8 cellular contexts compared by ENCODE assay signal in genomic region chr6:27091661-27092315, GRCh38.
A peak's percentile ranks its signal among the peaks of the same experiment; 100 is the strongest.
DNase-seq lines count a peak whose midpoint lies in the region; TF ChIP-seq lines count a peak whose summit lies in the region.

No MANE protein-coding gene starts in this region.

- no peak overlapping the region for H4K5ac ChIP-seq in H9 (ENCODE audit: insufficient read length, low read depth, low read length)

- no peaks in the 10 kb centered on the region for H3K36me3 Mint-ChIP-seq in H9 (ENCODE audit: insufficient read depth in 1 of 3, low read depth in 3 of 3)
- H3K36me3 Mint-ChIP-seq in activated T-helper 1 cell treated with anti-CD3 and anti-CD28 coated beads, Interleukin-12 subunit alpha, Interleukin-12 subunit beta, Interleukin-2, Interleukin-4 antibody, amounts not matched to agents 30 ng/mL and 10 ng/mL and 1 ng/mL, durations not matched to agents 14 hours and 24 hours and 36 hours (ENCODE audit: low read depth), result no peaks in the 10 kb centered on the region

- H3K4me3 Mint-ChIP-seq in H9, result peak overlapping the region; percentile 90 to 98
- peak overlapping the region; percentile 76 for H3K4me3 Mint-ChIP-seq in activated T-helper 1 cell treated with anti-CD3 and anti-CD28 coated beads, Interleukin-12 subunit alpha, Interleukin-12 subunit beta, Interleukin-2, Interleukin-4 antibody, amounts not matched to agents 30 ng/mL and 10 ng/mL and 1 ng/mL, durations not matched to agents 14 hours and 24 hours and 36 hours

- H3K4me1 ChIP-seq in H9 (ENCODE audit: insufficient read depth, low read length), result no peaks in the 10 kb centered on the region

- H2BK5ac ChIP-seq in H9 (ENCODE audit: insufficient read length, low read length), result no peak overlapping the region

- H2AFZ ChIP-seq in H9 (ENCODE audit: low read length), result no peak overlapping the region

- intact Hi-C loops in activated T-helper 1 cell treated with anti-CD3 and anti-CD28 coated beads, Interleukin-12 subunit alpha, Interleukin-12 subunit beta, Interleukin-2, Interleukin-4 antibody, amounts not matched to agents 30 ng/mL and 10 ng/mL and 1 ng/mL, durations not matched to agents 14 hours and 24 hours and 36 hours (cut with micrococcal nuclease), result loop anchor here (10.0 kb wide), 1 partner anchor 767 kb away; no protein-coding TSS in a partner anchor

- H3K23ac ChIP-seq in H9 (ENCODE audit: insufficient read length, low read depth, low read length), result no peak overlapping the region

- no peak overlapping the region for H3T11ph ChIP-seq in H9 (ENCODE audit: low read length)

- no peaks in the 10 kb centered on the region for H3K9me3 ChIP-seq in H9 (ENCODE audit: control insufficient read depth, low read depth, low read length)

- DNase-seq in DMS 273 (lab: John Stamatoyannopoulos, UW; ENCODE audit: unreplicated experiment), result peak; percentile 89
- peak; percentile 57 for DNase-seq in H9
- peak; percentile 80 for DNase-seq in NCI-H446 treated with DMSO at 0.1 percent for 48 hours (lab: John Stamatoyannopoulos, UW)
- no peak for DNase-seq in activated T-helper 1 cell treated with anti-CD3 and anti-CD28 coated beads, Interleukin-12 subunit alpha, Interleukin-12 subunit beta, Interleukin-2, Interleukin-4 antibody, amounts not matched to agents 30 ng/mL and 10 ng/mL and 1 ng/mL, durations not matched to agents 14 hours and 24 hours and 36 hours (ENCODE audit: low spot score)
- peak; percentile 16 to 35 (median 26) for DNase-seq in stimulated activated CD4-positive, alpha-beta T cell treated with anti-CD3 and anti-CD28 coated beads, TNF-alpha, amount 100 ng/mL, for 48 hours (ENCODE audit: low read depth in 3 of 3)
- no peak for DNase-seq in activated gamma-delta T cell treated with Interleukin-2 at 50 U/mL for 16 hours
- DNase-seq in NCI-H1092 treated with DMSO at 0.1 percent for 48 hours (lab: John Stamatoyannopoulos, UW), result no peak

- H3K18ac ChIP-seq in H9 (ENCODE audit: insufficient read length, low read depth, low read length), result no peak overlapping the region

- no peaks in the 10 kb centered on the region for H3K79me1 ChIP-seq in H9 (ENCODE audit: insufficient read depth, low read depth, low read length, poor library complexity, severe bottlenecking)

- H2BK120ac ChIP-seq in H9 (ENCODE audit: low read depth, low read length, poor library complexity, severe bottlenecking), result no peak overlapping the region

- H3K27ac ChIP-seq in H9 (ENCODE audit: insufficient read length, low read depth, low read length), result no peak overlapping the region

- H3K56ac ChIP-seq in H9 (ENCODE audit: insufficient read length, low read depth, low read length), result no peak overlapping the region

- no peak overlapping the region for H4K8ac ChIP-seq in H9 (replicated peaks; ENCODE audit: insufficient read length, low read depth, low read length)

- no CpG with 5 or more reads among the region's 27 CpGs for WGBS in H9 (ENCODE audit: extremely low coverage, insufficient read length, low lambda C conversion rate)

- H3K9me3 Mint-ChIP-seq in H9, result no peaks in the 10 kb centered on the region; a peak in 1 of 5 replicates
- no peaks in the 10 kb centered on the region for H3K9me3 Mint-ChIP-seq in activated T-helper 1 cell treated with anti-CD3 and anti-CD28 coated beads, Interleukin-12 subunit alpha, Interleukin-12 subunit beta, Interleukin-2, Interleukin-4 antibody, amounts not matched to agents 30 ng/mL and 10 ng/mL and 1 ng/mL, durations not matched to agents 14 hours and 24 hours and 36 hours

- H3K4ac ChIP-seq in H9 (ENCODE audit: low read depth, low read length), result no peak overlapping the region

- peaks cover 35% of the 10 kb centered on the region for H3K27me3 Mint-ChIP-seq in H9 (ENCODE audit: low read depth)
- H3K27me3 Mint-ChIP-seq in activated T-helper 1 cell treated with anti-CD3 and anti-CD28 coated beads, Interleukin-12 subunit alpha, Interleukin-12 subunit beta, Interleukin-2, Interleukin-4 antibody, amounts not matched to agents 30 ng/mL and 10 ng/mL and 1 ng/mL, durations not matched to agents 14 hours and 24 hours and 36 hours (ENCODE audit: insufficient read depth), result peaks cover 58% of the 10 kb centered on the region

- H3K27ac Mint-ChIP-seq in H9, result no peak overlapping the region; a peak in 1 of 7 replicates
- H3K27ac Mint-ChIP-seq in activated T-helper 1 cell treated with anti-CD3 and anti-CD28 coated beads, Interleukin-12 subunit alpha, Interleukin-12 subunit beta, Interleukin-2, Interleukin-4 antibody, amounts not matched to agents 30 ng/mL and 10 ng/mL and 1 ng/mL, durations not matched to agents 14 hours and 24 hours and 36 hours, result peak overlapping the region; percentile 18

- no peak overlapping the region for H3K14ac ChIP-seq in H9 (ENCODE audit: insufficient read depth, low read length)

- peak overlapping the region; percentile 16 for H3K9ac ChIP-seq in H9 (ENCODE audit: extremely low read depth, insufficient read length, low read length)

- H4K20me1 ChIP-seq in H9 (ENCODE audit: control insufficient read depth, insufficient read depth, insufficient read length), result no peaks in the 10 kb centered on the region

- H3K4me2 ChIP-seq in H9 (ENCODE audit: insufficient read depth, insufficient read length, low read length), result peak overlapping the region; percentile 88

- TF ChIP-seq CTCF in H9 (conservative IDR thresholded peaks at IDR 0.05), result no peak

- no peak overlapping the region for H4K91ac ChIP-seq in H9 (ENCODE audit: insufficient read length, low read depth, low read length)

- no peak overlapping the region for H2AK5ac ChIP-seq in H9 (ENCODE audit: insufficient read length, low read length)

- no peaks in the 10 kb centered on the region for H3K79me2 ChIP-seq in H9 (ENCODE audit: insufficient read depth, low read length)

- H3K23me2 ChIP-seq in H9 (ENCODE audit: insufficient read length, low read depth, low read length, poor library complexity, severe bottlenecking), result peaks cover 6% of the 10 kb centered on the region

- H2BK20ac ChIP-seq in H9 (ENCODE audit: low read depth, low read length, poor library complexity, severe bottlenecking), result no peak overlapping the region

- H2BK12ac ChIP-seq in H9 (ENCODE audit: insufficient read length, low read depth, low read length), result no peak overlapping the region

- H3K27me3 ChIP-seq in H9 (ENCODE audit: insufficient read depth, low read length), result no peaks in the 10 kb centered on the region

- H3K4me1 Mint-ChIP-seq in H9, result peaks cover 6 to 8% of the 10 kb centered on the region in 2 experiments
- H3K4me1 Mint-ChIP-seq in activated T-helper 1 cell treated with anti-CD3 and anti-CD28 coated beads, Interleukin-12 subunit alpha, Interleukin-12 subunit beta, Interleukin-2, Interleukin-4 antibody, amounts not matched to agents 30 ng/mL and 10 ng/mL and 1 ng/mL, durations not matched to agents 14 hours and 24 hours and 36 hours (ENCODE audit: low read depth), result peaks cover 18% of the 10 kb centered on the region

- no peak overlapping the region for H2BK15ac ChIP-seq in H9 (ENCODE audit: low read depth, low read length)

- H3K4me3 ChIP-seq in iPS-11a (ENCODE audit: low read depth, low read length), result peak overlapping the region; percentile 40

Comparison
In these comparisons a context has a peak if more than half of its experiments do, and no peak if none do; other contexts are left out.
1. DNase-seq: peak in DMS 273 (single experiment), H9 (single experiment), NCI-H446 treated with DMSO at 0.1 percent for 48 hours (single experiment) and stimulated activated CD4-positive, alpha-beta T cell treated with anti-CD3 and anti-CD28 coated beads, TNF-alpha, amount 100 ng/mL, for 48 hours (3 of 3); none in activated T-helper 1 cell treated with anti-CD3 and anti-CD28 coated beads, Interleukin-12 subunit alpha, Interleukin-12 subunit beta, Interleukin-2, Interleukin-4 antibody, amounts not matched to agents 30 ng/mL and 10 ng/mL and 1 ng/mL, durations not matched to agents 14 hours and 24 hours and 36 hours (single experiment), activated gamma-delta T cell treated with Interleukin-2 at 50 U/mL for 16 hours (single experiment) and NCI-H1092 treated with DMSO at 0.1 percent for 48 hours (single experiment).